Comparison of ENCODE assay signal across 8 cellular contexts in the genomic region with DNA sequence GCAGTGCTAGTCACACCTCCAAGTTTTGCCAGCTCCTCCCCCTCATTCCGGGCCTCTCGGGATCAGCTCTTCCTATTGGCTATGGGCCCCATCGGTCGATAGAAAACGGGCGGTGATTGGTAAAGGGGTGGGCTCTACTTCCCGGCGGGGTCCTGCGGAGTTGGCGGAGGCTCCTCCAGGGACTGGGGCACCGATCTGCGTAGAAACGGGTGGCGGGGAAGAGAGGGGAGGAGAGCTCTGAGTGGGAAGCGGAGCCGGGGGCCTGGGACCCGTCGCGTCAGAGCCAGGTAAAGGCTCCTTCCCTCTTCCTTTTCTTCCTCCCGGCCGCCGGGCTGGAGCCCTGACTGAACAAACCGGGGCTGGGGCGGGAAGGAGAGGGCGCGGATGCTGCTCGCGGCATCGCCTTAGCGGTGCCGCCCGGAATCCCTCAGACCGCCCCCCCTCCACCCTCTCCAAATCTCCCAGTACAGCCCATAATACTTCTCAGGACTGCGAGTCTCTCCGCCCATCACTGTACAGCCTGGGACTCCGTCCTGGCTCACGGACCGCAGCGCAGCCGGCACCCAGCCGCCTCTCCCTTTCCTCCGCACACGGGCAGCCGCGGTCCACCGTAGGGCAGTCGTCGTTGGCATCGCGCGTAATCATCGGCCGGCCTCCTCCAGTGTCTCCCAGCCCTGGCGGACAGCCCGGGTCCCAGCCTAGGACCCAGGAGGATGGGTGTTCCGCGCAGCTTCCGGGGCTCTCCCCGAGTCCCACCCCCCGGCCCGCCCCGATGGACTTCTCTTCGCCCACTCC. TPM values are rescaled to one million over a fixed set of nuclear protein-coding genes. Genes with fewer than 3 reads are reported as not detected.
DNase-seq lines count a peak whose midpoint lies in the region; ATAC-seq and TF ChIP-seq lines count a peak whose summit lies in the region.
"Not testable (repeated sequence)": the region's sequence is repeated elsewhere in the genome, so short reads cannot be mapped to it uniquely, and the experiment has no call there.

A gene (plus strand): TSS at position 178 of the 795 bp plus-strand sequence. CDS start 2,430 bp downstream, outside the sequence.

- ATAC-seq in CD8-positive, alpha-beta T cell = peak; percentile 0

- not testable (repeated sequence) for H3K4me2 ChIP-seq in MM.1S (ENCODE audit: low read depth, low read length)

- peak; percentile 1 to 69 (median 34) for DNase-seq in CD8-positive, alpha-beta T cell
- DNase-seq in GOT3 (lab: John Stamatoyannopoulos, UW) (peak; percentile 60), MM.1S (peak; percentile 62), SK-MEL-5 (ENCODE audit: low read depth, low spot score) (peak; percentile 53), esophagus squamous epithelium (lab: John Stamatoyannopoulos, UW) (peak; percentile 1)
- DNase-seq in activated T-helper 1 cell treated with anti-CD3 and anti-CD28 coated beads, Interleukin-2, amount 50 U/mL, for 16 hours (ENCODE audit: low read depth in 1 of 2, low spot score in 1 of 2) = peak; percentile 7 to 25
- DNase-seq in stimulated activated CD4-positive, alpha-beta T cell treated with anti-CD3 and anti-CD28 coated beads, TNF-alpha, amount 100 ng/mL, for 48 hours (ENCODE audit: low read depth in 3 of 3) = peak; percentile 21 to 45 (median 35)

- not testable (repeated sequence) for H3K36me3 ChIP-seq in CD8-positive, alpha-beta T cell (ENCODE audit: insufficient read depth, low read length); MM.1S (replicated peaks; ENCODE audit: insufficient read depth, low read length); esophagus squamous epithelium

- in situ Hi-C loops in SK-MEL-5 (cut with HindIII; ENCODE audit: low pct_unique_long_range_greater_than_20kb, low sequenced_read_pairs) = not testable (repeated sequence)

- intact Hi-C loops in CD8-positive, alpha-beta T cell (cut with DNase I, micrococcal nuclease); esophagus squamous epithelium (cut with DNase I): not testable (repeated sequence)

- H3K4me3 ChIP-seq in CD8-positive, alpha-beta T cell (ENCODE audit: low read depth, low read length) = peak within 1 kb of the TSS; percentile 37
- peak within 1 kb of the TSS; percentile 55; the same call in 1 of the 2 replicates for H3K4me3 ChIP-seq in MM.1S (ENCODE audit: low read length)
- peak within 1 kb of the TSS; percentile 44 to 73 (median 62) for H3K4me3 ChIP-seq in esophagus squamous epithelium
- H3K4me3 ChIP-seq in mononuclear cell (ENCODE audit: low read length) = peak within 1 kb of the TSS; percentile 45

- H3K9me2 ChIP-seq in MM.1S (replicated peaks; ENCODE audit: insufficient read depth, low read length) = not testable (repeated sequence)

- not testable (repeated sequence) for H3K27me3 Mint-ChIP-seq in CD8-positive, alpha-beta T cell (ENCODE audit: low read depth)

- not testable (repeated sequence) for H3K79me2 ChIP-seq in MM.1S (ENCODE audit: low read length)

- H3K4me3 Mint-ChIP-seq in CD8-positive, alpha-beta T cell = peak within 1 kb of the TSS; percentile 83

- H3K9ac ChIP-seq in MM.1S (ENCODE audit: low read length) = peak within 1 kb of the TSS; percentile 62; the same call in 1 of the 2 replicates

- 0% methylated on average over 4 of the region's 63 CpGs; no CpG with 5 or more reads in 1 of the 2 donors for WGBS in esophagus squamous epithelium, 2 donors

- not testable (repeated sequence) for H3F3A ChIP-seq in MM.1S (ENCODE audit: insufficient read depth, low read length)

- not testable (repeated sequence) for TF ChIP-seq CTCF in CD8-positive, alpha-beta T cell (IDR thresholded peaks at IDR 0.05); MM.1S (IDR thresholded peaks at IDR 0.05; ENCODE audit: low read length); esophagus squamous epithelium (IDR thresholded peaks at IDR 0.05)

- not testable (repeated sequence) for H3K9me3 ChIP-seq in CD8-positive, alpha-beta T cell (ENCODE audit: low read length); MM.1S (replicated peaks; ENCODE audit: insufficient read depth, low read length); esophagus squamous epithelium; mononuclear cell (ENCODE audit: low read depth, low read length)

- not testable (repeated sequence) for H4K20me1 ChIP-seq in MM.1S (ENCODE audit: insufficient read depth, low read length)

- H2AFZ ChIP-seq in MM.1S (ENCODE audit: low read length) = not testable (repeated sequence)

- not testable (repeated sequence) for H3K27ac Mint-ChIP-seq in CD8-positive, alpha-beta T cell

- CTCF ChIA-PET in CD8-positive, alpha-beta T cell (lab: Charles Lee) = not testable (repeated sequence)

- not testable (repeated sequence) for TF ChIP-seq POLR2A in esophagus squamous epithelium (IDR thresholded peaks at IDR 0.05)

- H3K4me1 Mint-ChIP-seq in CD8-positive, alpha-beta T cell (ENCODE audit: low read depth) = not testable (repeated sequence)

- H3K9me3 Mint-ChIP-seq in CD8-positive, alpha-beta T cell = not testable (repeated sequence)

- POLR2A ChIA-PET in CD8-positive, alpha-beta T cell (lab: Charles Lee) = not testable (repeated sequence)

- H3K27ac ChIP-seq in CD8-positive, alpha-beta T cell (ENCODE audit: low read depth, low read length) = not testable (repeated sequence)
- H3K27ac ChIP-seq in MM.1S (ENCODE audit: low read length) = peak within 1 kb of the TSS; percentile 59; the same call in 1 of the 2 replicates
- H3K27ac ChIP-seq in esophagus squamous epithelium = peak within 1 kb of the TSS; percentile 82 to 94 (median 92)

- H3K36me3 Mint-ChIP-seq in CD8-positive, alpha-beta T cell = not testable (repeated sequence)

- H3K4me1 ChIP-seq in CD8-positive, alpha-beta T cell (ENCODE audit: insufficient read depth, low read length); MM.1S (ENCODE audit: low read length); esophagus squamous epithelium; mononuclear cell (ENCODE audit: insufficient read depth, low read length): not testable (repeated sequence)

- not testable (repeated sequence) for H3K27me3 ChIP-seq in CD8-positive, alpha-beta T cell (ENCODE audit: insufficient read depth, low read length); MM.1S (replicated peaks; ENCODE audit: insufficient read depth, low read length); esophagus squamous epithelium; mononuclear cell (ENCODE audit: insufficient read depth, low read length)

RNA-seq across cellular contexts. Expression of the gene that starts here (rescaled TPM):
- total RNA-seq in CD8-positive, alpha-beta T cell = 10 to 100 TPM; 10.5 to 11.3 TPM
- 38.9 and 55.3 TPM in 2 replicates for total RNA-seq in SK-MEL-5 (2014; rRNA removed; shearing (Covaris generic))
- 65.2 and 74.5 TPM in 2 replicates for polyA plus RNA-seq in SK-MEL-5 (2015; cell fraction: cytosol; rRNA removed)
- polyA plus RNA-seq in SK-MEL-5 (2015; cell fraction: nucleus; rRNA removed) = 137 and 170 TPM in 2 replicates
- 10 to 100 TPM; 23.5 to 39.1 (median 28.1) TPM for total RNA-seq in esophagus squamous epithelium
- 30.2 TPM for total RNA-seq in mononuclear cell

Comparison
In these comparisons a context has a peak if more than half of its experiments do, and no peak if none do; other contexts are left out.
1. DNase-seq: peak in every context shown above with its lines; median percentile 62 in MM.1S; 60 in GOT3; 53 in SK-MEL-5; 35 in stimulated activated CD4-positive, alpha-beta T cell treated with anti-CD3 and anti-CD28 coated beads, TNF-alpha, amount 100 ng/mL, for 48 hours; 34 in CD8-positive, alpha-beta T cell; 16 in activated T-helper 1 cell treated with anti-CD3 and anti-CD28 coated beads, Interleukin-2, amount 50 U/mL, for 16 hours; 1 in esophagus squamous epithelium.